Comparison of ENCODE assay signal across 8 cellular contexts in the genomic region with DNA sequence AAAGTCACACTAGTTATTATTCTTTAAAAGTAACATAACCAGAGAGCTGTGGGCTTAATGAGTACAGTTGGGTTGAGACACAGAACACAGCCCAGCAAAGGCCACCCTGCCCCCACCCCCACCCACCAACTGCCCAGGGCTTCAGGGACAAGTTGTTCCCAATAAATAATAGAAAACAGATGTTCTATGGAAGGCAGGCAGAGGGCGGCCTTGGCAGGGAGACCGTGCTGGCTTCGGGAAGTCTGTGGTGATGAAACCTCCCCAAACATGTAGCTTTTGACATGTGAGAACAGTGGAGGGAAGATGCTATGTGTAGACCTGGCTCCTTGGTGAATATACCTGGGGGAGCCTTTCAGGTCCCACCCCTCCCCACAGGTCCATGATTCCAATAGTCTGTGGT. TPM values are rescaled to one million over a fixed set of nuclear protein-coding genes. Genes with fewer than 3 reads are reported as not detected.
DNase-seq lines count a peak whose midpoint lies in the region; ATAC-seq and TF ChIP-seq lines count a peak whose summit lies in the region.

No MANE protein-coding gene starts in this region.

- intact Hi-C loops in body of pancreas (cut with DNase I), result loop anchor here (10.0 kb wide), 1 partner anchor 58 kb away; no protein-coding TSS in a partner anchor
- intact Hi-C loops in PC-9 (cut with micrococcal nuclease; ENCODE audit: unreplicated experiment), result no loop called here

- H3K4me1 Mint-ChIP-seq in activated CD4-positive, alpha-beta T cell treated with anti-CD3 and anti-CD28 coated beads, Interleukin-2, amount 10 ng/mL, durations not matched to agents 7 days and 5 days, result peaks cover 82% of the 10 kb centered on the region

- H3K27ac ChIP-seq in body of pancreas, result no peak overlapping the region
- peak overlapping the region; percentile 60 to 95 (median 86) for H3K27ac ChIP-seq in tibial nerve
- H3K27ac ChIP-seq in PC-9, result no peak overlapping the region

- no peak for DNase-seq in activated CD4-positive, alpha-beta T cell treated with anti-CD3 and anti-CD28 coated beads, Interleukin-2, amount 10 ng/mL, durations not matched to agents 7 days and 5 days
- no peak for DNase-seq in activated CD4-positive, alpha-beta T cell treated with anti-CD3 and anti-CD28 coated beads, Interleukin-2, amount 50 U/mL, for 4 hours
- DNase-seq in body of pancreas, result peak; percentile 43 to 63 (median 58)
- DNase-seq in left lobe of liver (ENCODE audit: low spot score), result peak; percentile 63
- peak; percentile 74 to 80 for DNase-seq in tibial nerve (ENCODE audit: low spot score in 2 of 2)
- no peak for DNase-seq in PC-9

- BruUV-seq in PC-9 (replicated peaks; lab: Mats Ljungman, UMichigan), result no TSS peak

- WGBS in body of pancreas, 2 donors, result 39 to 41% methylated on average over 3 of the region's 3 CpGs
- WGBS in tibial nerve, 2 donors, result 17 to 20% methylated on average over 3 of the region's 3 CpGs

- H3K9me3 ChIP-seq in body of pancreas (no peaks in the 10 kb centered on the region), tibial nerve (no peaks in the 10 kb centered on the region), PC-9 (ENCODE audit: insufficient read depth, low read depth) (no peaks in the 10 kb centered on the region)

- no peak overlapping the region for H2AFZ ChIP-seq in PC-9

- H3K36me3 ChIP-seq in body of pancreas (replicated peaks in 1 of 2; ENCODE audit: insufficient read depth in 1 of 2, low read depth in 2 of 2) (no peaks in the 10 kb centered on the region), tibial nerve (peaks cover 0 to 22% (median 0%) of the 10 kb centered on the region in 3 donors), PC-9 (ENCODE audit: low read depth) (no peaks in the 10 kb centered on the region)

- H3K27me3 Mint-ChIP-seq in activated CD4-positive, alpha-beta T cell treated with anti-CD3 and anti-CD28 coated beads, Interleukin-2, amount 10 ng/mL, durations not matched to agents 7 days and 5 days, result no peaks in the 10 kb centered on the region

- H3K9me2 ChIP-seq in PC-9 (ENCODE audit: insufficient read depth), result no peaks in the 10 kb centered on the region

- H3K4me3 ChIP-seq in body of pancreas, result no peak overlapping the region
- H3K4me3 ChIP-seq in tibial nerve, result no peak overlapping the region
- H3K4me3 ChIP-seq in PC-9, result no peak overlapping the region

- no peaks in the 10 kb centered on the region for H3K4me1 ChIP-seq in body of pancreas
- H3K4me1 ChIP-seq in tibial nerve, result peaks cover 5 to 77% (median 58%) of the 10 kb centered on the region in 4 donors
- H3K4me1 ChIP-seq in PC-9 (replicated peaks; ENCODE audit: insufficient read depth), result no peaks in the 10 kb centered on the region

- H3K27me3 ChIP-seq in body of pancreas (no peaks in the 10 kb centered on the region), tibial nerve (no peaks in the 10 kb centered on the region), PC-9 (ENCODE audit: insufficient read depth, low read depth) (no peaks in the 10 kb centered on the region)

- H3K4me2 ChIP-seq in PC-9, result no peak overlapping the region

- ATAC-seq in body of pancreas, result peak; percentile 68
- peak; percentile 81 for ATAC-seq in left lobe of liver
- ATAC-seq in GM18907 (IDR thresholded peaks at IDR 0.05; ENCODE audit: unreplicated experiment), result no peak
- ATAC-seq in GM18498 (IDR thresholded peaks at IDR 0.05; ENCODE audit: unreplicated experiment), result no peak

- H3K27ac Mint-ChIP-seq in activated CD4-positive, alpha-beta T cell treated with anti-CD3 and anti-CD28 coated beads, Interleukin-2, amount 10 ng/mL, durations not matched to agents 7 days and 5 days, result peak overlapping the region; percentile 85

- H4K20me1 ChIP-seq in PC-9 (ENCODE audit: insufficient read depth), result no peaks in the 10 kb centered on the region

- TF ChIP-seq CTCF in body of pancreas (IDR thresholded peaks at IDR 0.05) (peak in 2 of 7 experiments; percentile 7 to 13), tibial nerve (IDR thresholded peaks at IDR 0.05) (peak; percentile 27 to 58 (median 47)), PC-9 (conservative IDR thresholded peaks at IDR 0.05) (no peak)

- no peaks in the 10 kb centered on the region for H3K79me2 ChIP-seq in PC-9 (ENCODE audit: low read depth)

- H3F3A ChIP-seq in PC-9 (ENCODE audit: insufficient read depth, low read depth), result no peaks in the 10 kb centered on the region

- TF ChIP-seq POLR2A in body of pancreas (IDR thresholded peaks at IDR 0.05) (no peak), tibial nerve (IDR thresholded peaks at IDR 0.05) (no peak)

- H3K9me3 Mint-ChIP-seq in activated CD4-positive, alpha-beta T cell treated with anti-CD3 and anti-CD28 coated beads, Interleukin-2, amount 10 ng/mL, durations not matched to agents 7 days and 5 days, result peaks cover 7% of the 10 kb centered on the region

- POLR2A ChIA-PET in activated CD4-positive, alpha-beta T cell treated with anti-CD3 and anti-CD28 coated beads, Interleukin-2, amount 10 ng/mL, durations not matched to agents 7 days and 5 days (lab: Charles Lee), result interaction anchor here (1.0 to 1.8 kb wide), 5 partner anchors 8 to 47 kb away, joined by 3 to 7 read pairs (median 6); no protein-coding TSS in a partner anchor
- POLR2A ChIA-PET in PC-9 (lab: Charles Lee; ENCODE audit: unreplicated experiment), result no interaction called here

- CTCF ChIA-PET in activated CD4-positive, alpha-beta T cell treated with anti-CD3 and anti-CD28 coated beads, Interleukin-2, amount 10 ng/mL, durations not matched to agents 7 days and 5 days (lab: Charles Lee), result interaction anchor here (0.7 to 2.1 kb wide), 6 partner anchors 9 to 29 kb away, joined by 3 to 8 read pairs (median 4); no protein-coding TSS in a partner anchor
- CTCF ChIA-PET in PC-9 (lab: Charles Lee), result no interaction called here

- peak overlapping the region; percentile 30 for H3K4me3 Mint-ChIP-seq in activated CD4-positive, alpha-beta T cell treated with anti-CD3 and anti-CD28 coated beads, Interleukin-2, amount 10 ng/mL, durations not matched to agents 7 days and 5 days

- TF ChIP-seq EP300 in tibial nerve (IDR thresholded peaks at IDR 0.05), result peak in 1 of 2 donors; percentile 94

- peaks cover 87% of the 10 kb centered on the region for H3K36me3 Mint-ChIP-seq in activated CD4-positive, alpha-beta T cell treated with anti-CD3 and anti-CD28 coated beads, Interleukin-2, amount 10 ng/mL, durations not matched to agents 7 days and 5 days (ENCODE audit: low read depth)

RNA-seq across cellular contexts. Expression of gene TRAF1, which starts 10.0 kb away (rescaled TPM):
- total RNA-seq in activated CD4-positive, alpha-beta T cell treated with anti-CD3 and anti-CD28 coated beads, Interleukin-2, amount 10 ng/mL, durations not matched to agents 7 days and 5 days, result 10 to 100 TPM; 61.9 to 64.3 TPM
- 1 to 10 TPM; 4.4 to 8.2 TPM for total RNA-seq in body of pancreas
- total RNA-seq in left lobe of liver, result 3.0 TPM
- 10 to 100 TPM; 12.3 to 21.0 (median 19.8) TPM for total RNA-seq in tibial nerve
- total RNA-seq in PC-9 (2021), result 2.7 and 2.9 TPM in 2 replicates

RNA-seq across cellular contexts. Expression of gene PHF19, which starts 39.6 kb away (rescaled TPM):
- 100 to 1,000 TPM; 331 to 351 TPM for total RNA-seq in activated CD4-positive, alpha-beta T cell treated with anti-CD3 and anti-CD28 coated beads, Interleukin-2, amount 10 ng/mL, durations not matched to agents 7 days and 5 days
- 1 to 10 TPM; 5.4 to 6.9 TPM for total RNA-seq in body of pancreas
- total RNA-seq in left lobe of liver, result 2.4 TPM
- 10 to 100 TPM; 31.2 to 61.6 (median 44.3) TPM for total RNA-seq in tibial nerve
- total RNA-seq in PC-9 (2021), result 66.4 and 72.9 TPM in 2 replicates

Comparison
In these comparisons a context has a peak if more than half of its experiments do, and no peak if none do; other contexts are left out.
1. DNase-seq: peak in body of pancreas (4 of 4), left lobe of liver (single experiment) and tibial nerve (2 of 2); none in activated CD4-positive, alpha-beta T cell treated with anti-CD3 and anti-CD28 coated beads, Interleukin-2, amount 10 ng/mL, durations not matched to agents 7 days and 5 days (single experiment), activated CD4-positive, alpha-beta T cell treated with anti-CD3 and anti-CD28 coated beads, Interleukin-2, amount 50 U/mL, for 4 hours (0 of 2) and PC-9 (0 of 2).
2. ATAC-seq: peak in body of pancreas (single experiment) and left lobe of liver (single experiment); none in GM18907 (single experiment) and GM18498 (single experiment).
3. H3K27ac ChIP-seq: peak in tibial nerve (4 of 4); none in body of pancreas (0 of 4) and PC-9 (single experiment).